Comparison of ENCODE assay signal across 8 cellular contexts in genomic region chr1:212557739-212558664, GRCh38. TPM values are rescaled to one million over a fixed set of nuclear protein-coding genes. Genes with fewer than 3 reads are reported as not detected.
DNase-seq lines count a peak whose midpoint lies in the region; ATAC-seq and TF ChIP-seq lines count a peak whose summit lies in the region.

No MANE protein-coding gene starts in this region.

- peaks cover 12 to 18% of the 10 kb centered on the region in 2 donors for H3K4me1 Mint-ChIP-seq in immature natural killer cell
- peaks cover 11% of the 10 kb centered on the region for H3K4me1 Mint-ChIP-seq in stimulated activated effector memory CD8-positive, alpha-beta T cell treated with anti-CD3 and anti-CD28 coated beads, Interleukin-12 subunit alpha, Interleukin-12 subunit beta, amount 100 ng/mL, for 72 hours

- H3K9ac ChIP-seq in ES-I3 (ENCODE audit: low read depth, low read length) = peak overlapping the region; percentile 88

- in situ Hi-C loops in T47D (cut with HindIII; ENCODE audit: low pct_unique_long_range_greater_than_20kb, low sequenced_read_pairs) = no loop called here

- no peak overlapping the region for H3K4me3 ChIP-seq in WERI-Rb-1 (ENCODE audit: low read depth, low read length)

- peaks cover 0 to 3% (median 0%) of the 10 kb centered on the region in 3 donors for H3K36me3 Mint-ChIP-seq in immature natural killer cell
- H3K36me3 Mint-ChIP-seq in stimulated activated effector memory CD8-positive, alpha-beta T cell treated with anti-CD3 and anti-CD28 coated beads, Interleukin-12 subunit alpha, Interleukin-12 subunit beta, amount 100 ng/mL, for 72 hours = no peaks in the 10 kb centered on the region

- no peaks in the 10 kb centered on the region for H3K36me3 ChIP-seq in ES-I3 (ENCODE audit: insufficient read depth, low read length)
- H3K36me3 ChIP-seq in WERI-Rb-1 = no peaks in the 10 kb centered on the region

- peaks cover 7% of the 10 kb centered on the region for H3K4me1 ChIP-seq in ES-I3 (ENCODE audit: insufficient read depth, low read length)

- no peaks in the 10 kb centered on the region for H3K27me3 ChIP-seq in WERI-Rb-1 (ENCODE audit: insufficient read depth, low read depth, severe bottlenecking)

- H3K9me3 ChIP-seq in ES-I3 (ENCODE audit: control insufficient read depth, insufficient read depth, low read length) (no peaks in the 10 kb centered on the region), WERI-Rb-1 (ENCODE audit: severe bottlenecking) (peaks cover 5% of the 10 kb centered on the region)

- TF ChIP-seq CTCF in WERI-Rb-1 (IDR thresholded peaks at IDR 0.05; ENCODE audit: low read depth, low read length) = no peak

- peak; percentile 42 for DNase-seq in LoVo (ENCODE audit: low spot score)
- peak; percentile 61 to 69 for DNase-seq in T47D (ENCODE audit: low read depth in 1 of 2, low spot score in 1 of 2)
- no peak for DNase-seq in immature natural killer cell
- no peak for DNase-seq in stimulated activated effector memory CD8-positive, alpha-beta T cell treated with anti-CD3 and anti-CD28 coated beads, Interleukin-12 subunit alpha, Interleukin-12 subunit beta, amount 100 ng/mL, for 72 hours (ENCODE audit: low spot score in 2 of 2)
- DNase-seq in WERI-Rb-1 = no peak
- DNase-seq in NCI-H2107 treated with DMSO at 0.1 percent for 48 hours (lab: John Stamatoyannopoulos, UW; ENCODE audit: unreplicated experiment) = no peak

- peak; percentile 30 for ATAC-seq in GM21737 (IDR thresholded peaks at IDR 0.05; ENCODE audit: unreplicated experiment)
- peak; percentile 61 for ATAC-seq in stimulated activated effector memory CD8-positive, alpha-beta T cell treated with anti-CD3 and anti-CD28 coated beads, Interleukin-12 subunit alpha, Interleukin-12 subunit beta, amount 100 ng/mL, for 72 hours

- peaks cover 0 to 13% (median 7%) of the 10 kb centered on the region in 3 donors for H3K27me3 Mint-ChIP-seq in immature natural killer cell (ENCODE audit: low read depth in 3 of 3)

- H3K4me3 Mint-ChIP-seq in immature natural killer cell = peak overlapping the region; percentile 71 to 92 (median 84)
- peak overlapping the region; percentile 69 for H3K4me3 Mint-ChIP-seq in stimulated activated effector memory CD8-positive, alpha-beta T cell treated with anti-CD3 and anti-CD28 coated beads, Interleukin-12 subunit alpha, Interleukin-12 subunit beta, amount 100 ng/mL, for 72 hours

- peak overlapping the region in 4 of 6 donors; percentile 70 to 99 (median 86) for H3K27ac Mint-ChIP-seq in immature natural killer cell
- H3K27ac Mint-ChIP-seq in stimulated activated effector memory CD8-positive, alpha-beta T cell treated with anti-CD3 and anti-CD28 coated beads, Interleukin-12 subunit alpha, Interleukin-12 subunit beta, amount 100 ng/mL, for 72 hours = peak overlapping the region; percentile 94

- peaks cover 0 to 3% (median 0%) of the 10 kb centered on the region in 6 donors for H3K9me3 Mint-ChIP-seq in immature natural killer cell
- H3K9me3 Mint-ChIP-seq in stimulated activated effector memory CD8-positive, alpha-beta T cell treated with anti-CD3 and anti-CD28 coated beads, Interleukin-12 subunit alpha, Interleukin-12 subunit beta, amount 100 ng/mL, for 72 hours = no peaks in the 10 kb centered on the region

- H3K27ac ChIP-seq in WERI-Rb-1 = no peak overlapping the region

RNA-seq across cellular contexts. Expression of gene ATF3, which starts 50.6 kb away (rescaled TPM):
- polyA plus RNA-seq in immature natural killer cell = under 1 TPM in 2 of 3 donors, not detected in 1; 0.40 to 0.70 TPM

Comparison
In these comparisons a context has a peak if more than half of its experiments do, and no peak if none do; other contexts are left out.
1. DNase-seq: peak in LoVo (single experiment) and T47D (2 of 2); none in immature natural killer cell (0 of 3), stimulated activated effector memory CD8-positive, alpha-beta T cell treated with anti-CD3 and anti-CD28 coated beads, Interleukin-12 subunit alpha, Interleukin-12 subunit beta, amount 100 ng/mL, for 72 hours (0 of 2), WERI-Rb-1 (single experiment) and NCI-H2107 treated with DMSO at 0.1 percent for 48 hours (single experiment).